Comparison of ENCODE assay signal across 7 cellular contexts in genomic region chr15:101014921-101015841, GRCh38.
DNase-seq lines count a peak whose midpoint lies in the region; ATAC-seq and TF ChIP-seq lines count a peak whose summit lies in the region.

No MANE protein-coding gene starts in this region.

- no peak overlapping the region for H3K4me3 ChIP-seq in GM12864 (ENCODE audit: low read depth, low read length)
- no peak overlapping the region for H3K4me3 ChIP-seq in IMR-90 (ENCODE audit: insufficient read depth, low read depth, low read length)
- no peak overlapping the region for H3K4me3 ChIP-seq in SU-DHL-6 (ENCODE audit: insufficient read depth, low read length, poor library complexity, severe bottlenecking)
- H3K4me3 ChIP-seq in heart right ventricle = no peak overlapping the region

- H3K27me3 ChIP-seq in IMR-90 (ENCODE audit: control insufficient read depth, insufficient read depth, low read length) (no peaks in the 10 kb centered on the region), SU-DHL-6 (ENCODE audit: low read length) (no peaks in the 10 kb centered on the region), heart right ventricle (no peaks in the 10 kb centered on the region)

- H2BK120ac ChIP-seq in IMR-90 (ENCODE audit: low read depth, low read length) = no peak overlapping the region

- no peaks in the 10 kb centered on the region for H3K79me1 ChIP-seq in IMR-90 (ENCODE audit: low read depth in 1 of 2, low read length in 2 of 2)

- H3K9me3 ChIP-seq in IMR-90 (ENCODE audit: control insufficient read depth, insufficient read depth, low read length) (no peaks in the 10 kb centered on the region), SU-DHL-6 (ENCODE audit: insufficient read depth, low read length) (no peaks in the 10 kb centered on the region), heart right ventricle (no peaks in the 10 kb centered on the region)

- intact Hi-C loops in IMR-90 (cut with micrococcal nuclease) = loop anchor here (1.0 to 10.0 kb wide), 5 partner anchors 54 to 630 kb away; no protein-coding TSS in a partner anchor
- intact Hi-C loops in heart right ventricle (cut with DNase I) = loop anchor here (1.0 to 10.0 kb wide), 11 partner anchors 67 to 246 kb away; partner anchors contain the start of gene CHSY1 (in 1 of the 10)

- no peak overlapping the region for H3K18ac ChIP-seq in IMR-90 (ENCODE audit: low read depth, low read length)

- no peak for DNase-seq in GM12864 (ENCODE audit: low read depth)
- DNase-seq in IMR-90 = peak; percentile 70
- peak; percentile 32 for DNase-seq in activated naive CD8-positive, alpha-beta T cell treated with anti-CD3 and anti-CD28 coated beads, Interleukin-2, amount 50 U/mL, for 16 hours (ENCODE audit: low read depth, low spot score)
- DNase-seq in heart right ventricle = peak; percentile 79 to 80
- peak; percentile 34 for DNase-seq in renal cortical epithelial cell (ENCODE audit: low read depth)

- peaks cover 7% of the 10 kb centered on the region; the same call in 1 of the 2 replicates for H3K4me1 ChIP-seq in IMR-90 (ENCODE audit: control insufficient read depth, insufficient read depth, low read length)
- H3K4me1 ChIP-seq in heart right ventricle = peaks cover 0 to 27% (median 4%) of the 10 kb centered on the region in 9 donors

- no peak overlapping the region for H2AK5ac ChIP-seq in IMR-90 (ENCODE audit: low read depth, low read length)

- peak overlapping the region in 1 of 2 experiments; percentile 6; a peak in 1 of 4 replicates for H4K8ac ChIP-seq in IMR-90 (ENCODE audit: low read depth in 2 of 2, low read length in 2 of 2)

- H4K5ac ChIP-seq in IMR-90 (ENCODE audit: low read depth, low read length) = no peak overlapping the region

- no TSS peak for BruUV-seq in IMR-90 (replicated peaks; lab: Mats Ljungman, UMichigan)

- H3K79me2 ChIP-seq in SU-DHL-6 (ENCODE audit: insufficient read depth, low read length) = no peaks in the 10 kb centered on the region

- no peaks in the 10 kb centered on the region for H3K9me2 ChIP-seq in SU-DHL-6 (replicated peaks; ENCODE audit: insufficient read depth, low read length)

- H3K4me2 ChIP-seq in IMR-90 (ENCODE audit: low read depth, low read length) (no peak overlapping the region), SU-DHL-6 (ENCODE audit: low read depth, low read length, poor library complexity, severe bottlenecking) (no peak overlapping the region)

- TF ChIP-seq CTCF in GM12864 (IDR thresholded peaks at IDR 0.05; ENCODE audit: low read depth, low read length, missing control alignments) (peak; percentile 89), IMR-90 (conservative IDR thresholded peaks at IDR 0.05; ENCODE audit: low read depth, low read length) (peak; percentile 95), SU-DHL-6 (IDR thresholded peaks at IDR 0.05; ENCODE audit: insufficient read depth, low read length, poor library complexity, severe bottlenecking) (peak; percentile 74), heart right ventricle (IDR thresholded peaks at IDR 0.05) (peak; percentile 81 to 93 (median 89))

- H3K36me3 ChIP-seq in IMR-90 (ENCODE audit: control insufficient read depth, insufficient read depth, low read length) = peaks cover 9% of the 10 kb centered on the region
- H3K36me3 ChIP-seq in SU-DHL-6 (ENCODE audit: low read length) = peaks cover 58% of the 10 kb centered on the region
- peaks cover 0 to 65% (median 0%) of the 10 kb centered on the region in 9 donors for H3K36me3 ChIP-seq in heart right ventricle

- TF ChIP-seq RAD21 in IMR-90 (IDR thresholded peaks at IDR 0.05; ENCODE audit: low read length) = peak; percentile 98

- in situ Hi-C loops in IMR-90 (cut with MboI; ENCODE audit: low sequenced_read_pairs) = loop anchor here (5.0 kb wide), 1 partner anchor 242 kb away; no protein-coding TSS in a partner anchor

- H3K9ac ChIP-seq in IMR-90 (ENCODE audit: low read depth, low read length) (no peak overlapping the region), SU-DHL-6 (ENCODE audit: low read length) (no peak overlapping the region)

- H3K27ac ChIP-seq in IMR-90 (ENCODE audit: insufficient read depth, low read length) = no peak overlapping the region
- no peak overlapping the region for H3K27ac ChIP-seq in SU-DHL-6 (ENCODE audit: low read depth, low read length)
- no peak overlapping the region for H3K27ac ChIP-seq in heart right ventricle

- peak; percentile 83 for ATAC-seq in IMR-90 (ENCODE audit: low read depth)
- peak; percentile 68 to 80 (median 78) for ATAC-seq in heart right ventricle
- no peak for ATAC-seq in GM21367 (IDR thresholded peaks at IDR 0.05; ENCODE audit: unreplicated experiment)

- dilution Hi-C loops in IMR-90 (cut with HindIII; ENCODE audit: low sequenced_read_pairs, unreplicated experiment) = loop anchor here (25.0 kb wide), 1 partner anchor 378 kb away; no protein-coding TSS in a partner anchor

- CTCF ChIA-PET in IMR-90 (lab: Yijun Ruan, JAX) = interaction anchor here (0.7 to 2.4 kb wide), 4 partner anchors 10 to 242 kb away, joined by 3 to 17 read pairs (median 6); no protein-coding TSS in a partner anchor

- H3K4ac ChIP-seq in IMR-90 (ENCODE audit: low read depth, low read length) = no peak overlapping the region

- POLR2A ChIA-PET in IMR-90 (lab: Charles Lee; ENCODE audit: unreplicated experiment) = no interaction called here

- H3F3A ChIP-seq in SU-DHL-6 (ENCODE audit: insufficient read depth) = peaks cover 8% of the 10 kb centered on the region; the same call in 1 of the 2 replicates

- no peak overlapping the region for H3K56ac ChIP-seq in IMR-90 (ENCODE audit: extremely low read depth, insufficient read depth, low read length)

- 100% methylated on average over 4 of the region's 27 CpGs; no CpG with 5 or more reads in 1 of the 2 experiments for WGBS in IMR-90 (ENCODE audit: extremely low coverage in 2 of 2, insufficient read length in 1 of 2), 2 experiments
- WGBS in heart right ventricle, 2 donors = 42 to 53% methylated on average over 27 of the region's 27 CpGs

- TF ChIP-seq POLR2A in IMR-90 (IDR thresholded peaks at IDR 0.05; ENCODE audit: low read depth, low read length) = peak; percentile 55

- no peak overlapping the region for H4K91ac ChIP-seq in IMR-90 (ENCODE audit: insufficient read depth, low read depth, low read length)

- H2AFZ ChIP-seq in IMR-90 (replicated peaks; ENCODE audit: low read length, poor library complexity) (peak overlapping the region; percentile 64), SU-DHL-6 (ENCODE audit: low read depth, low read length, severe bottlenecking) (no peak overlapping the region)

- H2BK15ac ChIP-seq in IMR-90 (ENCODE audit: low read depth, low read length) = no peak overlapping the region

- no peak overlapping the region for H2BK5ac ChIP-seq in IMR-90 (ENCODE audit: low read depth, low read length, poor library complexity, severe bottlenecking)

- H3K9me1 ChIP-seq in IMR-90 (ENCODE audit: insufficient read depth, low read length) = no peaks in the 10 kb centered on the region

- H3K23ac ChIP-seq in IMR-90 (ENCODE audit: low read depth, low read length) = no peak overlapping the region

- peak overlapping the region; percentile 57 for H2AK9ac ChIP-seq in IMR-90 (replicated peaks; ENCODE audit: low read depth, low read length, poor library complexity)

- H2BK20ac ChIP-seq in IMR-90 (ENCODE audit: low read depth, low read length) = no peak overlapping the region

- H3K14ac ChIP-seq in IMR-90 (replicated peaks; ENCODE audit: low read depth, low read length) = no peak overlapping the region

- H4K20me1 ChIP-seq in IMR-90 (ENCODE audit: insufficient read depth, low read length) = no peaks in the 10 kb centered on the region
- no peaks in the 10 kb centered on the region for H4K20me1 ChIP-seq in SU-DHL-6 (ENCODE audit: low read depth, low read length)

TF ChIP-seq in IMR-90, 13 proteins besides CTCF, POLR2A, EP300 and RAD21:
- TF ChIP-seq MAZ (IDR thresholded peaks at IDR 0.05; ENCODE audit: borderline replicate concordance, low read depth, low read length) (0 out of 2 replicates have a peak, but pooled peaks have one; percentile 29), ELK1 (IDR thresholded peaks at IDR 0.05; ENCODE audit: borderline replicate concordance, low read depth, low read length) (no peak), SMC3 (IDR thresholded peaks at IDR 0.05; ENCODE audit: low read depth, low read length) (peak; percentile 99), MAFK (IDR thresholded peaks at IDR 0.05; ENCODE audit: low read depth, low read length) (no peak)
